In the genomic region with DNA sequence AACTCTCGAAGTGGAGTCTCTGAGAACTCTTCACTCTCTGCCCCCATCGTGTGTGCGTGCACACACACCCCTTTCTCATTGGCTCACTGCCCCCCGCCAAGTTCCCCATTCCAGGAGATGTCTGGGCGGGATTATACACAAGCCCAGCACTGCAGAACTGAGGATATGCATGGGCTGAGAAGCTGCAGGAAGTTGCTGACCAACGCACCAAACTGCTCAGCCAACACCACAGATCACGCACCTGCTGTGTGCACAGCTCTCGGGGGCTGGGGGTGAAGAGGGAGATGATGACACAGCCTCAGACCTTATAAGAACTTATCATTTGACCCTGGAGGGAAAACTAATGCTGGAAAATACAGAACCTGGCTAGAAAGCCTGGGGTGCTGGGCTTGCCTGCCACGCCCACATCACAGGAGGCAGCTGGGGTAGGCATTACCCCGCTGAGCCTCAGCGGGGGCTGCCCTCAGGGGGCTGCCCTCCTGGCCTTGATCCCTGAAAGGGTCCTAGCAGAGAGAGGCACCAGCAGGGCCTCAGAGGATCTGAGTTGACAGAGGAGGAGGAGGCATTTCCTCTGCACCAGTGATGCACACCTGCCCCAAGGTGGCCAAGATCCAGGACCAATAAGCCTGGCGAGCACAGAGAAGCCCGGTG, we compare ENCODE assay signal across 8 cellular contexts.
DNase-seq lines count a peak whose midpoint lies in the region; TF ChIP-seq lines count a peak whose summit lies in the region.
"Not testable (repeated sequence)": the region's sequence is repeated elsewhere in the genome, so short reads cannot be mapped to it uniquely, and the experiment has no call there.

No MANE protein-coding gene starts in this region.

- H3K27ac Mint-ChIP-seq in mesothelial cell of epicardium: peak overlapping the region; percentile 31

- DNase-seq in HL-60 (ENCODE audit: low read depth in 1 of 2, low spot score in 1 of 2): peak; percentile 61 to 94
- DNase-seq in NCI-H69 (lab: John Stamatoyannopoulos, UW): peak; percentile 56
- DNase-seq in SJCRH30: peak; percentile 42 to 54
- DNase-seq in activated CD8-positive, alpha-beta memory T cell treated with anti-CD3 and anti-CD28 coated beads for 24 hours: peak; percentile 41
- DNase-seq in right atrium auricular region (ENCODE audit: low spot score): peak; percentile 30
- DNase-seq in mesothelial cell of epicardium (ENCODE audit: low spot score in 2 of 2, unreplicated experiment in 2 of 2): peak in 1 of 2 experiments; percentile 35
- DNase-seq in putamen (ENCODE audit: low spot score): peak; percentile 55

- H3K9me3 Mint-ChIP-seq in mesothelial cell of epicardium: peaks cover 12% of the 10 kb centered on the region

- H4K20me1 ChIP-seq in BLaER1: not testable (repeated sequence)

- peak overlapping the region; percentile 44 for H3K4me2 ChIP-seq in BLaER1

- H3K36me3 Mint-ChIP-seq in mesothelial cell of epicardium: not testable (repeated sequence)

- not testable (repeated sequence) for H3K4me3 ChIP-seq in BLaER1; HL-60 (replicated peaks; ENCODE audit: insufficient read depth, low read length); SJCRH30; right atrium auricular region

- H3K27me3 Mint-ChIP-seq in mesothelial cell of epicardium (ENCODE audit: low read depth): not testable (repeated sequence)

- not testable (repeated sequence) for H3K9me3 ChIP-seq in BLaER1; SJCRH30 (replicated peaks); right atrium auricular region

- H3K4me1 ChIP-seq in BLaER1 (peaks cover 16% of the 10 kb centered on the region), SJCRH30 (peaks cover 16% of the 10 kb centered on the region)
- H3K4me1 ChIP-seq in right atrium auricular region: not testable (repeated sequence)

- not testable (repeated sequence) for H3K36me3 ChIP-seq in BLaER1, SJCRH30, right atrium auricular region

- not testable (repeated sequence) for H3K9ac ChIP-seq in BLaER1

- H3K4me1 Mint-ChIP-seq in mesothelial cell of epicardium: peaks cover 50% of the 10 kb centered on the region

- not testable (repeated sequence) for H3K27ac ChIP-seq in BLaER1, SJCRH30, right atrium auricular region
- H3K27ac ChIP-seq in HL-60 (replicated peaks): peak overlapping the region; percentile 67

- not testable (repeated sequence) for H3K27me3 ChIP-seq in BLaER1; HL-60 (ENCODE audit: insufficient read depth, poor library complexity, severe bottlenecking); SJCRH30; right atrium auricular region

- not testable (repeated sequence) for H3K4me3 Mint-ChIP-seq in mesothelial cell of epicardium

- TF ChIP-seq CTCF in HL-60 (IDR thresholded peaks at IDR 0.05; ENCODE audit: insufficient read depth, low read length); right atrium auricular region (IDR thresholded peaks at IDR 0.05); mesothelial cell of epicardium (IDR thresholded peaks at IDR 0.05; ENCODE audit: unreplicated experiment): not testable (repeated sequence)
